ENCODE assay signal across 8 cellular contexts in genomic region chr6:147322299-147323162, GRCh38.
DNase-seq lines count a peak whose midpoint lies in the region; ATAC-seq and TF ChIP-seq lines count a peak whose summit lies in the region.

No MANE protein-coding gene starts in this region.

- H3K27ac Mint-ChIP-seq in activated CD4-positive, alpha-beta T cell treated with anti-CD3 and anti-CD28 coated beads for 36 hours: peak overlapping the region; percentile 91

- no peaks in the 10 kb centered on the region for H4K20me1 ChIP-seq in GM23248 (ENCODE audit: insufficient read depth)

- H3K36me3 ChIP-seq in GM23248 (ENCODE audit: low read depth) (peaks cover 35% of the 10 kb centered on the region), H7 (replicated peaks; ENCODE audit: control insufficient read depth, insufficient read depth, low read length) (no peaks in the 10 kb centered on the region), breast epithelium (peaks cover 10% of the 10 kb centered on the region)

- H3K4me3 ChIP-seq in GM23248 (no peak overlapping the region; the same call in 1 of the 2 replicates), fibroblast of mammary gland (ENCODE audit: control insufficient read depth, low read depth, low read length) (no peak overlapping the region), H7 (ENCODE audit: insufficient read depth, low read depth, low read length) (no peak overlapping the region), breast epithelium (peak overlapping the region in 1 of 3 donors; percentile 2)

- H3K4me1 ChIP-seq in GM23248 (ENCODE audit: insufficient read depth) (peaks cover 5% of the 10 kb centered on the region; the same call in 1 of the 2 replicates), breast epithelium (no peaks in the 10 kb centered on the region)

- peak overlapping the region; percentile 8; the same call in 1 of the 2 replicates for H2AFZ ChIP-seq in GM23248

- no peaks in the 10 kb centered on the region for H3K79me2 ChIP-seq in GM23248 (ENCODE audit: insufficient read depth)

- WGBS in GM23248 (ENCODE audit: low coverage in 1 of 2, low lambda C conversion rate in 2 of 2, missing lambda C conversion rate in 2 of 2), 2 experiments: 37 to 38% methylated on average over 5 of the region's 5 CpGs

- TF ChIP-seq POLR2A in breast epithelium (IDR thresholded peaks at IDR 0.05): no peak

- DNase-seq in activated CD4-positive, alpha-beta T cell treated with anti-CD3 and anti-CD28 coated beads for 36 hours: peak; percentile 32
- no peak for DNase-seq in activated CD4-positive, alpha-beta T cell treated with anti-CD3 and anti-CD28 coated beads, Interleukin-2, amount 50 U/mL, for 4 hours
- DNase-seq in GM23248: peak; percentile 80
- peak; percentile 88 for DNase-seq in NAMALWA (ENCODE audit: low spot score)
- peak; percentile 49 for DNase-seq in fibroblast of mammary gland (ENCODE audit: low read depth)
- no peak for DNase-seq in effector CD4-positive, alpha-beta T cell
- DNase-seq in H7: no peak
- no peak for DNase-seq in breast epithelium (ENCODE audit: low spot score in 2 of 2)

- peaks cover 9% of the 10 kb centered on the region; the same call in 1 of the 2 replicates for H3F3A ChIP-seq in GM23248 (ENCODE audit: insufficient read depth)

- no peaks in the 10 kb centered on the region for H3K27me3 Mint-ChIP-seq in activated CD4-positive, alpha-beta T cell treated with anti-CD3 and anti-CD28 coated beads for 36 hours

- H3K4me2 ChIP-seq in GM23248 (ENCODE audit: unreplicated experiment): peak overlapping the region; percentile 19

- POLR2A ChIA-PET in activated CD4-positive, alpha-beta T cell treated with anti-CD3 and anti-CD28 coated beads for 36 hours (lab: Charles Lee): no interaction called here

- H3K4me3 Mint-ChIP-seq in activated CD4-positive, alpha-beta T cell treated with anti-CD3 and anti-CD28 coated beads for 36 hours: peak overlapping the region; percentile 51

- TF ChIP-seq CTCF in fibroblast of mammary gland (conservative IDR thresholded peaks at IDR 0.05; ENCODE audit: control insufficient read depth, insufficient read depth, low read depth, low read length) (no peak), breast epithelium (IDR thresholded peaks at IDR 0.05) (no peak)

- in situ Hi-C loops in GM23248 (cut with MboI): no loop called here

- CTCF ChIA-PET in activated CD4-positive, alpha-beta T cell treated with anti-CD3 and anti-CD28 coated beads for 36 hours (lab: Charles Lee): interaction anchor here (0.6 kb wide), 1 partner anchor 399 kb away, joined by 3 read pairs; no protein-coding TSS in a partner anchor

- H3K9me3 ChIP-seq in GM23248 (ENCODE audit: low read depth) (no peaks in the 10 kb centered on the region), breast epithelium (no peaks in the 10 kb centered on the region)

- H3K27ac ChIP-seq in GM23248 (peak overlapping the region; percentile 48), breast epithelium (no peak overlapping the region)

- H3K9me2 ChIP-seq in GM23248 (ENCODE audit: insufficient read depth): no peaks in the 10 kb centered on the region

- peak overlapping the region; percentile 29; the same call in 1 of the 2 replicates for H3K9ac ChIP-seq in GM23248

- intact Hi-C loops in activated CD4-positive, alpha-beta T cell treated with anti-CD3 and anti-CD28 coated beads for 36 hours (cut with DNase I, micrococcal nuclease): loop anchor here (1.0 to 5.0 kb wide), 3 partner anchors 40 to 125 kb away; no protein-coding TSS in a partner anchor
- intact Hi-C loops in breast epithelium (cut with DNase I; ENCODE audit: low total_unique reads): no loop called here

- no peaks in the 10 kb centered on the region for H3K9me3 Mint-ChIP-seq in activated CD4-positive, alpha-beta T cell treated with anti-CD3 and anti-CD28 coated beads for 36 hours (ENCODE audit: low read depth)

- H3K4me1 Mint-ChIP-seq in activated CD4-positive, alpha-beta T cell treated with anti-CD3 and anti-CD28 coated beads for 36 hours: peaks cover 19% of the 10 kb centered on the region

- ATAC-seq in activated CD4-positive, alpha-beta T cell treated with anti-CD3 and anti-CD28 coated beads for 36 hours: peak; percentile 94

- H3K27me3 ChIP-seq in GM23248 (replicated peaks; ENCODE audit: insufficient read depth) (no peaks in the 10 kb centered on the region), H7 (ENCODE audit: control insufficient read depth, insufficient read depth, low read length) (no peaks in the 10 kb centered on the region), breast epithelium (no peaks in the 10 kb centered on the region)

- peaks cover 28% of the 10 kb centered on the region for H3K36me3 Mint-ChIP-seq in activated CD4-positive, alpha-beta T cell treated with anti-CD3 and anti-CD28 coated beads for 36 hours (ENCODE audit: low read depth)

Comparison
In these comparisons a context has a peak if more than half of its experiments do, and no peak if none do; other contexts are left out.
1. DNase-seq: peak in activated CD4-positive, alpha-beta T cell treated with anti-CD3 and anti-CD28 coated beads for 36 hours (single experiment), GM23248 (single experiment), NAMALWA (single experiment) and fibroblast of mammary gland (single experiment); none in activated CD4-positive, alpha-beta T cell treated with anti-CD3 and anti-CD28 coated beads, Interleukin-2, amount 50 U/mL, for 4 hours (0 of 2), effector CD4-positive, alpha-beta T cell (single experiment), H7 (single experiment) and breast epithelium (0 of 2).